ENCODE assay signal across 10 cellular contexts in genomic region chr6:17417817-17418216, GRCh38. TPM values are rescaled to one million over a fixed set of nuclear protein-coding genes. Genes with fewer than 3 reads are reported as not detected.
DNase-seq lines count a peak whose midpoint lies in the region; ATAC-seq and TF ChIP-seq lines count a peak whose summit lies in the region.
"Had no signal": no experiment of that assay in that cellular context is flagged by ENCODE, and none has a peak within 500 bp of the region (broad histone marks: within the 10 kb centered on the region; RNA-seq: fewer than 3 reads in every experiment).

No MANE protein-coding gene starts in this region.

- peak overlapping the region; percentile 27 for H3K27ac ChIP-seq in mammary epithelial cell (ENCODE audit: insufficient read depth, low read depth, low read length)

- no peaks in the 10 kb centered on the region for H3K27me3 Mint-ChIP-seq in type B pancreatic cell

- H3K4me3 ChIP-seq in mammary epithelial cell (replicated peaks in 1 of 3; ENCODE audit: insufficient read depth in 1 of 3, low read depth in 2 of 3, low read length in 3 of 3) = no peak overlapping the region
- H3K4me3 ChIP-seq in mucosa of descending colon = no peak overlapping the region

- H3K27me3 ChIP-seq in mammary epithelial cell (ENCODE audit: insufficient read depth, low read length) = no peaks in the 10 kb centered on the region

- H3K4me1 ChIP-seq in mammary epithelial cell (ENCODE audit: insufficient read depth, low read length) (peaks cover 20% of the 10 kb centered on the region), mucosa of descending colon (ENCODE audit: low read depth) (no peaks in the 10 kb centered on the region)

- no peaks in the 10 kb centered on the region for H3K36me3 Mint-ChIP-seq in type B pancreatic cell
- H3K36me3 Mint-ChIP-seq: activated naive CD4-positive, alpha-beta T cell treated with anti-CD3 and anti-CD28 coated beads, Interleukin-2, amount 50 U/mL, for 24 hours; stimulated activated naive B cell treated with anti-CD40 and anti-IgM and Interleukin-4, amounts not matched to agents 10 μg/mL and 1 μg/mL and 100 μg/mL, for 72 hours had no signal

- H3K9me3 ChIP-seq in mammary epithelial cell (replicated peaks; ENCODE audit: insufficient read depth, low read length) (no peaks in the 10 kb centered on the region), mucosa of descending colon (no peaks in the 10 kb centered on the region)

- DNase-seq in HS-5 (ENCODE audit: low read depth) = peak; percentile 87
- peak; percentile 38 for DNase-seq in mammary epithelial cell
- peak; percentile 96 for DNase-seq in islet precursor cell
- no peak for DNase-seq in type B pancreatic cell (ENCODE audit: extremely low spot score, unreplicated experiment)
- no peak for DNase-seq in activated CD4-positive, alpha-beta T cell treated with anti-CD3 and anti-CD28 coated beads for 48 hours
- no peak for DNase-seq in mucosa of descending colon
- no peak for DNase-seq in DMS153 treated with DMSO at 0.1 percent for 48 hours (lab: John Stamatoyannopoulos, UW; ENCODE audit: unreplicated experiment)
- DNase-seq: stimulated activated naive B cell treated with anti-CD40 and anti-IgM and Interleukin-4, amounts not matched to agents 10 μg/mL and 1 μg/mL and 100 μg/mL, for 72 hours had no signal

- in situ Hi-C loops in mammary epithelial cell (cut with MboI; ENCODE audit: low sequenced_read_pairs in 2 of 2) = no loop called here

- CTCF ChIA-PET in mammary epithelial cell (lab: Charles Lee; ENCODE audit: low non-redundant PET) = no interaction called here

- 19% methylated on average over 4 of the region's 4 CpGs for WGBS in mammary epithelial cell (ENCODE audit: low coverage, missing lambda C conversion rate)

- H3K4me1 Mint-ChIP-seq in type B pancreatic cell (ENCODE audit: unreplicated experiment) = peaks cover 19% of the 10 kb centered on the region
- H3K4me1 Mint-ChIP-seq: activated naive CD4-positive, alpha-beta T cell treated with anti-CD3 and anti-CD28 coated beads, Interleukin-2, amount 50 U/mL, for 24 hours; stimulated activated naive B cell treated with anti-CD40 and anti-IgM and Interleukin-4, amounts not matched to agents 10 μg/mL and 1 μg/mL and 100 μg/mL, for 72 hours had no signal

- H2AFZ ChIP-seq in mammary epithelial cell (ENCODE audit: low read depth, low read length) = peak overlapping the region; percentile 24

- H3K4me2 ChIP-seq in mammary epithelial cell (ENCODE audit: insufficient read depth, low read depth, low read length) = peak overlapping the region; percentile 47

- H3K9me3 Mint-ChIP-seq in type B pancreatic cell = no peaks in the 10 kb centered on the region
- H3K9me3 Mint-ChIP-seq: activated naive CD4-positive, alpha-beta T cell treated with anti-CD3 and anti-CD28 coated beads, Interleukin-2, amount 50 U/mL, for 24 hours had no signal

- ATAC-seq in mucosa of descending colon (no peak), GM21515 (IDR thresholded peaks at IDR 0.05; ENCODE audit: unreplicated experiment) (no peak)
- ATAC-seq: stimulated activated naive B cell treated with anti-CD40 and anti-IgM and Interleukin-4, amounts not matched to agents 10 μg/mL and 1 μg/mL and 100 μg/mL, for 72 hours had no signal

- dilution Hi-C loops in mammary epithelial cell (cut with HindIII; ENCODE audit: low sequenced_read_pairs) = no loop called here

- BruUV-seq in mammary epithelial cell (replicated peaks; lab: Mats Ljungman, UMichigan) = no TSS peak

- TF ChIP-seq CTCF in mammary epithelial cell (conservative IDR thresholded peaks at IDR 0.05 in 1 of 2, IDR thresholded peaks at IDR 0.05 in 1 of 2; ENCODE audit: extremely low read depth in 1 of 2, insufficient read depth in 1 of 2, low read depth in 1 of 2, low read length in 2 of 2) (no peak), type B pancreatic cell (conservative IDR thresholded peaks at IDR 0.05) (no peak), mucosa of descending colon (IDR thresholded peaks at IDR 0.05) (no peak)

- peaks cover under 1% of the 10 kb centered on the region for H3K36me3 ChIP-seq in mammary epithelial cell (ENCODE audit: insufficient read depth, low read length)
- H3K36me3 ChIP-seq in mucosa of descending colon (ENCODE audit: low read depth) = no peaks in the 10 kb centered on the region

- H3K27ac Mint-ChIP-seq in type B pancreatic cell = peak overlapping the region; percentile 50
- H3K27ac Mint-ChIP-seq: activated naive CD4-positive, alpha-beta T cell treated with anti-CD3 and anti-CD28 coated beads, Interleukin-2, amount 50 U/mL, for 24 hours; stimulated activated naive B cell treated with anti-CD40 and anti-IgM and Interleukin-4, amounts not matched to agents 10 μg/mL and 1 μg/mL and 100 μg/mL, for 72 hours had no signal

- peaks cover 65% of the 10 kb centered on the region for H3K79me2 ChIP-seq in mammary epithelial cell (ENCODE audit: insufficient read depth, low read length)

- H3K9ac ChIP-seq in mammary epithelial cell (ENCODE audit: insufficient read depth, low read length) = no peak overlapping the region

- H3K4me3 Mint-ChIP-seq in type B pancreatic cell = no peak overlapping the region
- H3K4me3 Mint-ChIP-seq: activated naive CD4-positive, alpha-beta T cell treated with anti-CD3 and anti-CD28 coated beads, Interleukin-2, amount 50 U/mL, for 24 hours; stimulated activated naive B cell treated with anti-CD40 and anti-IgM and Interleukin-4, amounts not matched to agents 10 μg/mL and 1 μg/mL and 100 μg/mL, for 72 hours had no signal

- no peaks in the 10 kb centered on the region for H4K20me1 ChIP-seq in mammary epithelial cell (ENCODE audit: insufficient read depth, low read length)

- intact Hi-C loops in mammary epithelial cell (cut with micrococcal nuclease) (no loop called here), mucosa of descending colon (cut with DNase I, micrococcal nuclease) (no loop called here)

RNA-seq across cellular contexts. Expression of gene CAP2, which starts 24.4 kb away (rescaled TPM):
- total RNA-seq in mammary epithelial cell = 1 to 10 TPM; 7.2 to 8.4 TPM
- polyA plus RNA-seq in mammary epithelial cell = 9.5 TPM
- polyA minus RNA-seq in mammary epithelial cell = 17.2 TPM
- 6.1 and 9.3 TPM in 2 replicates for total RNA-seq in type B pancreatic cell (ENCODE audit: low replicate concordance)
- 10 to 100 TPM in 1 of 3 donors, 1 to 10 TPM in 2; 2.2 to 56.1 (median 3.4) TPM for total RNA-seq in mucosa of descending colon

Comparison
In these comparisons a context has a peak if more than half of its experiments do, and no peak if none do; other contexts are left out.
1. DNase-seq: peak in HS-5 (single experiment), mammary epithelial cell (single experiment) and islet precursor cell (single experiment); none in type B pancreatic cell (single experiment), activated CD4-positive, alpha-beta T cell treated with anti-CD3 and anti-CD28 coated beads for 48 hours (single experiment), mucosa of descending colon (0 of 3) and DMS153 treated with DMSO at 0.1 percent for 48 hours (single experiment).